ENCODE assay signal across 13 cellular contexts in the genomic region with DNA sequence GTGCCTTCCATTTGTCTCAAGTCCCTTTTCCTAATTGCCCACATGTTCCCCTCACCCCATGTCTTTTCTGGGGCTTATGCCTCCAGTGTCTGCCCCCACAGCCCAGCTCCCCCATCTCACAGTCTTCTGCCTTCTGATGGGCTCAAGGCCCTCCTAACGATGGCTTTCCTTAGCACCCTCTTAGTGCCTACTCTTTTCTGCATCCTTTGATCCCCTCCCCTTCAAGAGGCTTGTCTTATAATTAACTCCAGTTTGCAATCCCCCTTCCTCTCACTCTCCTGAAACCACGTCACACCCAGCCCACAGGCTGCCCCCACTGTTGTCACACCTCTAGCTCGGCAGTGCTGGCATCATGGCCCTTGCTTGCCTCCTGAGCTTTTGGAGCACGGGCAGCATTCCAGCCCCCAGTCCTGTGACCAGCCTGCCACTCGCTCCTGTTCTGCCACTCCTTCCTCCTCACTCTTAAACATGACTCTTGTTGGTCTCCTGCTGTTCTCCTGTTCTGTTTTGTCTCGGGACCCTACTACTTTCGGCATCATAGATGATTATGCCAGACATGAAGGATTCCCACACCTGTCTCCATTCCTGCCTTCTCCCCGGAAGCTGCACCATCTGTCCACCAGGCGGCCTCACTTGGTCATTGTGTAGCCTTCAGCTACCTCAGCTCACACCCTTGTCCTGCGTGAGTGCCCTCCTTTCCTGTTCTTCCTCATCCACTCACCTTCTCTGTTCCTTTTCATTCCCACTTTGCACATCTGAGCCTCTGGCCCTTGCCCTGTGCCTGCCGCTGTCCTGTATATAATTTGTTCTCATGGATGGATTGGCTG. TPM values are rescaled to one million over a fixed set of nuclear protein-coding genes. Genes with fewer than 3 reads are reported as not detected.
DNase-seq lines count a peak whose midpoint lies in the region; ATAC-seq and TF ChIP-seq lines count a peak whose summit lies in the region.
"Had no signal": no experiment of that assay in that cellular context is flagged by ENCODE, and none has a peak within 500 bp of the region (broad histone marks: within the 10 kb centered on the region; RNA-seq: fewer than 3 reads in every experiment).

No MANE protein-coding gene starts in this region.

- TF ChIP-seq EP300 in stomach (IDR thresholded peaks at IDR 0.05): no peak

- H3K4me1 Mint-ChIP-seq in activated naive CD4-positive, alpha-beta T cell treated with anti-CD3 and anti-CD28 coated beads for 36 hours (ENCODE audit: low read depth): peaks cover 47% of the 10 kb centered on the region

- H3K4me1 ChIP-seq in heart right ventricle (peaks cover 13 to 76% (median 64%) of the 10 kb centered on the region in 9 donors), stomach (peaks cover 34 to 63% (median 48%) of the 10 kb centered on the region in 4 donors), left lung (peaks cover 6 to 37% of the 10 kb centered on the region in 2 donors)

- intact Hi-C loops in activated naive CD4-positive, alpha-beta T cell treated with anti-CD3 and anti-CD28 coated beads for 36 hours (cut with micrococcal nuclease): loop anchor here (10.0 kb wide), 1 partner anchor 61 kb away; no protein-coding TSS in a partner anchor
- intact Hi-C loops in heart right ventricle (cut with DNase I) (no loop called here), stomach (cut with DNase I; ENCODE audit: low total_unique reads) (no loop called here), left lung (cut with DNase I) (no loop called here)

- H3K9me3 Mint-ChIP-seq in activated naive CD4-positive, alpha-beta T cell treated with anti-CD3 and anti-CD28 coated beads for 36 hours: no peaks in the 10 kb centered on the region

- H3K4me3 ChIP-seq in WI38 (ENCODE audit: low read depth, low read length): no peak overlapping the region
- H3K4me3 ChIP-seq in heart right ventricle: no peak overlapping the region
- no peak overlapping the region for H3K4me3 ChIP-seq in stomach
- no peak overlapping the region for H3K4me3 ChIP-seq in left lung
- H3K4me3 ChIP-seq: coronary artery, lower lobe of right lung had no signal

- H3K27me3 Mint-ChIP-seq in activated naive CD4-positive, alpha-beta T cell treated with anti-CD3 and anti-CD28 coated beads for 36 hours (ENCODE audit: low read depth): no peaks in the 10 kb centered on the region

- TF ChIP-seq CTCF in WI38 (IDR thresholded peaks at IDR 0.05; ENCODE audit: low read depth, low read length) (0 out of 2 replicates have a peak, but pooled peaks have one; percentile 30), heart right ventricle (IDR thresholded peaks at IDR 0.05) (peak in 4 of 9 donors; percentile 9 to 31 (median 23)), stomach (IDR thresholded peaks at IDR 0.05) (peak in 3 of 7 experiments; percentile 22 to 46 (median 25)), left lung (IDR thresholded peaks at IDR 0.05) (no peak)

- CTCF ChIA-PET in activated naive CD4-positive, alpha-beta T cell treated with anti-CD3 and anti-CD28 coated beads for 36 hours (lab: Charles Lee): interaction anchor here (0.9 to 1.5 kb wide), 2 partner anchors 36 to 49 kb away, joined by 3 to 5 read pairs; a partner anchor contains a TSS

- H3K27me3 ChIP-seq in heart right ventricle (no peaks in the 10 kb centered on the region), stomach (no peaks in the 10 kb centered on the region), left lung (no peaks in the 10 kb centered on the region)

- WGBS in heart right ventricle, 2 donors: 60 to 68% methylated on average over 11 of the region's 11 CpGs
- WGBS in stomach, 5 donors: 59 to 66% (median 64%) methylated on average over 11 of the region's 11 CpGs

- peak overlapping the region; percentile 15 for H3K27ac Mint-ChIP-seq in activated naive CD4-positive, alpha-beta T cell treated with anti-CD3 and anti-CD28 coated beads for 36 hours

- H3K9me3 ChIP-seq in heart right ventricle (no peaks in the 10 kb centered on the region), stomach (no peaks in the 10 kb centered on the region), left lung (no peaks in the 10 kb centered on the region)
- H3K9me3 ChIP-seq: lower lobe of right lung had no signal

- H3K4me3 Mint-ChIP-seq in activated naive CD4-positive, alpha-beta T cell treated with anti-CD3 and anti-CD28 coated beads for 36 hours: no peak overlapping the region

- ATAC-seq in heart right ventricle (peak; percentile 59 to 79 (median 69)), left lung (no peak), GM19452 (IDR thresholded peaks at IDR 0.05; ENCODE audit: unreplicated experiment) (no peak), GM18511 (IDR thresholded peaks at IDR 0.05; ENCODE audit: unreplicated experiment) (no peak)
- ATAC-seq: lower lobe of right lung had no signal

- H3K36me3 ChIP-seq in heart right ventricle: peaks cover 0 to 60% (median 21%) of the 10 kb centered on the region in 9 donors
- peaks cover 29 to 51% (median 50%) of the 10 kb centered on the region in 4 donors for H3K36me3 ChIP-seq in stomach
- H3K36me3 ChIP-seq in left lung: peaks cover 0 to 49% of the 10 kb centered on the region in 2 donors

- no peak for TF ChIP-seq POLR2A in stomach (IDR thresholded peaks at IDR 0.05)

- H3K36me3 Mint-ChIP-seq in activated naive CD4-positive, alpha-beta T cell treated with anti-CD3 and anti-CD28 coated beads for 36 hours (ENCODE audit: low read depth): peaks cover 37% of the 10 kb centered on the region

- DNase-seq in activated naive CD4-positive, alpha-beta T cell treated with anti-CD3 and anti-CD28 coated beads for 36 hours: no peak
- DNase-seq in activated naive CD4-positive, alpha-beta T cell treated with anti-CD3 and anti-CD28 coated beads, Interleukin-2, amount 50 U/mL, for 16 hours: no peak
- peak; percentile 61 to 67 for DNase-seq in heart right ventricle
- DNase-seq in stomach: peak; percentile 38
- no peak for DNase-seq in left lung
- DNase-seq: activated CD4-positive, alpha-beta T cell treated with anti-CD3 and anti-CD28 coated beads for 48 hours; lower lobe of right lung; stimulated activated CD4-positive, alpha-beta T cell treated with anti-CD3 and anti-CD28 coated beads, Interleukin-2, amount 100 ng/mL, for 48 hours had no signal

- H3K27ac ChIP-seq in heart right ventricle (peak overlapping the region in 5 of 10 donors; percentile 8 to 59 (median 29)), stomach (no peak overlapping the region), left lung (no peak overlapping the region)
- H3K27ac ChIP-seq: coronary artery, lower lobe of right lung had no signal

RNA-seq across cellular contexts. Expression of a gene that starts 26.1 kb away (rescaled TPM):
- 10 to 100 TPM; 49.1 to 50.1 TPM for total RNA-seq in activated naive CD4-positive, alpha-beta T cell treated with anti-CD3 and anti-CD28 coated beads for 36 hours
- total RNA-seq in heart right ventricle (10 to 100 TPM; 43.1 to 61.3 (median 49.5) TPM), stomach (10 to 100 TPM; 23.1 to 94.2 (median 42.0) TPM), left lung (10 to 100 TPM; 51.9 to 52.8 TPM)
- polyA plus RNA-seq in heart right ventricle (10 to 100 TPM; 52.1 to 63.6 TPM), stomach (10 to 100 TPM; 46.1 to 58.0 (median 55.2) TPM)

RNA-seq across cellular contexts. Expression of a gene that starts 36.2 kb away (rescaled TPM):
- 10 to 100 TPM; 50.3 to 53.2 TPM for total RNA-seq in activated naive CD4-positive, alpha-beta T cell treated with anti-CD3 and anti-CD28 coated beads for 36 hours
- 1 to 10 TPM; 2.3 to 6.1 (median 4.0) TPM for total RNA-seq in heart right ventricle
- polyA plus RNA-seq in heart right ventricle: 10 to 100 TPM; 12.7 to 26.4 TPM
- total RNA-seq in stomach: 10 to 100 TPM in 4 of 5 donors, 1 to 10 TPM in 1; 8.1 to 75.3 (median 41.1) TPM
- polyA plus RNA-seq in stomach: 10 to 100 TPM; 23.8 to 42.4 (median 35.1) TPM
- 10 to 100 TPM; 13.1 to 17.2 TPM for total RNA-seq in left lung

RNA-seq across cellular contexts. Expression of a gene that starts 38.9 kb away (rescaled TPM):
- under 1 TPM; 0.19 to 0.30 TPM for total RNA-seq in activated naive CD4-positive, alpha-beta T cell treated with anti-CD3 and anti-CD28 coated beads for 36 hours
- total RNA-seq in heart right ventricle (under 1 TPM in 6 of 10 donors, not detected in 4; 0.11 to 0.35 (median 0.28) TPM), stomach (not detected), left lung (1 to 10 TPM in 1 of 2 donors, under 1 TPM in 1; 0.26 to 1.1 TPM)
- polyA plus RNA-seq in heart right ventricle (1 to 10 TPM in 1 of 2 donors, under 1 TPM in 1; 0.19 to 1.2 TPM), stomach (under 1 TPM in 2 of 3 donors, not detected in 1; 0.25 to 0.48 TPM)
- total RNA-seq: NCI-H460 had no signal

RNA-seq across cellular contexts. Expression of a gene that starts 42.4 kb away (rescaled TPM):
- under 1 TPM in 1 of 2 experiments, not detected in 1; 0.44 TPM for total RNA-seq in activated naive CD4-positive, alpha-beta T cell treated with anti-CD3 and anti-CD28 coated beads for 36 hours
- total RNA-seq in heart right ventricle (under 1 TPM in 6 of 10 donors, not detected in 4; 0.05 to 0.32 (median 0.14) TPM), stomach (under 1 TPM in 2 of 5 donors, not detected in 3; under 0.01 to 0.18 TPM), left lung (under 1 TPM; 0.17 to 0.31 TPM)
- polyA plus RNA-seq in heart right ventricle (not detected), stomach (not detected)

RNA-seq across cellular contexts. Expression of a gene that starts 48.5 kb away (rescaled TPM):
- total RNA-seq in activated naive CD4-positive, alpha-beta T cell treated with anti-CD3 and anti-CD28 coated beads for 36 hours: 10 to 100 TPM; 21.7 to 22.3 TPM
- 10 to 100 TPM; 10.8 to 41.0 (median 18.2) TPM for total RNA-seq in heart right ventricle
- 100 to 1,000 TPM in 1 of 2 donors, 10 to 100 TPM in 1; 17.6 to 325 TPM for polyA plus RNA-seq in heart right ventricle
- 100 to 1,000 TPM in 1 of 5 donors, 10 to 100 TPM in 2, 1 to 10 TPM in 1, not detected in 1; 4.0 to 101 (median 24.2) TPM for total RNA-seq in stomach
- polyA plus RNA-seq in stomach: 10 to 100 TPM; 36.4 to 42.7 (median 39.0) TPM
- 10 to 100 TPM; 47.2 to 82.1 TPM for total RNA-seq in left lung

Comparison
In these comparisons a context has a peak if more than half of its experiments do, and no peak if none do; other contexts are left out.
1. DNase-seq: peak in heart right ventricle (2 of 2) and stomach (single experiment); none in activated naive CD4-positive, alpha-beta T cell treated with anti-CD3 and anti-CD28 coated beads for 36 hours (single experiment), activated naive CD4-positive, alpha-beta T cell treated with anti-CD3 and anti-CD28 coated beads, Interleukin-2, amount 50 U/mL, for 16 hours (single experiment) and left lung (0 of 2).
2. ATAC-seq: peak in heart right ventricle (8 of 8); none in left lung (single experiment), GM19452 (single experiment) and GM18511 (single experiment).